Comparison of ENCODE assay signal across 24 cellular contexts in the genomic region with DNA sequence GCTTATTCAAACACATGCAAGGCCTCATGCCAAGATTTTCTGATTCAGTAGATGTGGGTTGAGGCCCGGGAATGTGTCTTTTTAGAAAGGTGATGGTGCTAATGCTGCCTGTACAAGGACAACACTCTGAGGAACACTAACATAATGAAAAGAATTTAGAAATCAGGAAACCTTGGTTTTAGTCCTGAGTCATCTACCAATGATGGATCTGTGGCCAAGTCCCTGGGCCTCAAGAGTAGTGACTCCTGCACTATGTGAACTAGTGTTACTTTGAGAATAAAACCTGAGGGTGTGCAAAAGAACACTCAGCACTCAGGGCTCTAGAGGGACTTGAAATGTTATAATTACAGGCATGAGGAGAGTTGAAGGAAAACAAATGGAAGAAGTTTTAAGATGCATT.
DNase-seq lines count a peak whose midpoint lies in the region; ATAC-seq, FAIRE-seq and TF ChIP-seq lines count a peak whose summit lies in the region.
"Had no signal": no experiment of that assay in that cellular context is flagged by ENCODE, and none has a peak within 500 bp of the region (broad histone marks: within the 10 kb centered on the region; RNA-seq: fewer than 3 reads in every experiment).

No MANE protein-coding gene starts in this region.

- H3K4me3 ChIP-seq in astrocyte (ENCODE audit: insufficient read depth, low read depth, low read length) (no peak overlapping the region), fibroblast of mammary gland (ENCODE audit: control insufficient read depth, low read depth, low read length) (no peak overlapping the region), thoracic aorta (no peak overlapping the region), suprapubic skin (no peak overlapping the region)
- H3K4me3 ChIP-seq: A549, BLaER1 had no signal

- H3K27me3 Mint-ChIP-seq in astrocyte (ENCODE audit: low read depth, unreplicated experiment): no peaks in the 10 kb centered on the region
- H3K27me3 Mint-ChIP-seq: CD4-positive, alpha-beta T cell had no signal

- no peak for TF ChIP-seq CTCF in astrocyte (IDR thresholded peaks at IDR 0.05; ENCODE audit: insufficient read depth, low read depth, low read length)
- TF ChIP-seq CTCF in fibroblast of mammary gland (conservative IDR thresholded peaks at IDR 0.05; ENCODE audit: control insufficient read depth, insufficient read depth, low read depth, low read length): no peak
- TF ChIP-seq CTCF in thoracic aorta (IDR thresholded peaks at IDR 0.05): no peak
- no peak for TF ChIP-seq CTCF in suprapubic skin (IDR thresholded peaks at IDR 0.05)

- no peak overlapping the region for H3K4me2 ChIP-seq in astrocyte (ENCODE audit: low read length)
- H3K4me2 ChIP-seq: A549, BLaER1, KMS-11 had no signal

- no peak overlapping the region for H3K27ac ChIP-seq in astrocyte (ENCODE audit: low read depth, low read length)
- peak overlapping the region; percentile 76 to 87 for H3K27ac ChIP-seq in thoracic aorta
- no peak overlapping the region for H3K27ac ChIP-seq in suprapubic skin
- H3K27ac ChIP-seq: A549, BLaER1, KMS-11 had no signal

- TF ChIP-seq POLR2A in suprapubic skin (IDR thresholded peaks at IDR 0.05): no peak

- H3K36me3 ChIP-seq in astrocyte (ENCODE audit: insufficient read depth, low read length) (no peaks in the 10 kb centered on the region), thoracic aorta (no peaks in the 10 kb centered on the region), suprapubic skin (no peaks in the 10 kb centered on the region)

- H3K4me1 Mint-ChIP-seq in astrocyte (ENCODE audit: low read depth, unreplicated experiment): peaks cover 35% of the 10 kb centered on the region

- H3K79me2 ChIP-seq in astrocyte (ENCODE audit: insufficient read depth, low read length): no peaks in the 10 kb centered on the region

- H2AFZ ChIP-seq in astrocyte (ENCODE audit: low read depth, low read length): no peak overlapping the region

- H3K27ac Mint-ChIP-seq in astrocyte (ENCODE audit: unreplicated experiment): no peak overlapping the region
- H3K27ac Mint-ChIP-seq: CD4-positive, alpha-beta T cell had no signal

- peak; percentile 26 for DNase-seq in GM03348 (ENCODE audit: low spot score)
- DNase-seq in astrocyte (ENCODE audit: low read depth): peak; percentile 70
- DNase-seq in fibroblast of mammary gland (ENCODE audit: low read depth): peak; percentile 69
- DNase-seq in thoracic aorta (ENCODE audit: low spot score): no peak
- DNase-seq in stimulated activated naive CD4-positive, alpha-beta T cell treated with Interleukin-2 at 50 U/mL for 16 hours (lab: John Stamatoyannopoulos, UW): no peak
- no peak for DNase-seq in suprapubic skin (ENCODE audit: low spot score in 2 of 2)
- no peak for DNase-seq in activated T-cell treated with anti-CD3 and anti-CD28 coated beads for 4 hours
- DNase-seq: CD4-positive, alpha-beta T cell; COR-L47; DMS79; H7; IMR-90; MV-4-11; NCI-H1105 treated with DMSO at 0.1 percent for 48 hours; NCI-H1694; NCI-H2081; NCI-H2171 treated with DMSO at 0.1 percent for 48 hours; NCI-H524 treated with DMSO at 0.1 percent for 48 hours; NCI-H82 had no signal

- no peaks in the 10 kb centered on the region for H3K36me3 Mint-ChIP-seq in astrocyte (ENCODE audit: low read depth, unreplicated experiment)

- 95% methylated on average over 1 of the region's 1 CpG for WGBS in suprapubic skin

- no peak overlapping the region for H3K9ac ChIP-seq in astrocyte (ENCODE audit: low read length)
- H3K9ac ChIP-seq: BLaER1, KMS-11 had no signal

- FAIRE-seq in astrocyte (lab: Jason Lieb, UNC): no peak
- FAIRE-seq: A549 had no signal

- H3K4me3 Mint-ChIP-seq in astrocyte (ENCODE audit: unreplicated experiment): no peak overlapping the region
- H3K4me3 Mint-ChIP-seq: CD4-positive, alpha-beta T cell had no signal

- H3K4me1 ChIP-seq in astrocyte (ENCODE audit: insufficient read depth, low read length) (peaks cover 17% of the 10 kb centered on the region), thoracic aorta (ENCODE audit: control insufficient read depth in 1 of 2, low read depth in 2 of 2) (peaks cover 53 to 82% of the 10 kb centered on the region in 2 donors), suprapubic skin (peaks cover 13% of the 10 kb centered on the region)
- H3K4me1 ChIP-seq: A549, BLaER1 had no signal

- no peaks in the 10 kb centered on the region for H3K9me3 ChIP-seq in astrocyte (ENCODE audit: insufficient read depth, low read depth, low read length)
- H3K9me3 ChIP-seq in thoracic aorta: no peaks in the 10 kb centered on the region
- H3K9me3 ChIP-seq in suprapubic skin: no peaks in the 10 kb centered on the region
- H3K9me3 ChIP-seq: A549, BLaER1 had no signal

- H3K9me3 Mint-ChIP-seq in astrocyte (ENCODE audit: unreplicated experiment): no peaks in the 10 kb centered on the region
- H3K9me3 Mint-ChIP-seq: CD4-positive, alpha-beta T cell had no signal

- H4K20me1 ChIP-seq in astrocyte (ENCODE audit: insufficient read depth, low read length): no peaks in the 10 kb centered on the region
- H4K20me1 ChIP-seq: BLaER1 had no signal

- TF ChIP-seq EP300 in suprapubic skin (IDR thresholded peaks at IDR 0.05): no peak

- ATAC-seq in thoracic aorta (ENCODE audit: insufficient number of reproducible peaks, low FRiP score, low read depth): peak; percentile 48
- ATAC-seq in GM21447 (IDR thresholded peaks at IDR 0.05; ENCODE audit: unreplicated experiment): no peak
- ATAC-seq: A549, Right ventricle myocardium inferior had no signal

- H3K27me3 ChIP-seq in astrocyte (ENCODE audit: insufficient read depth, low read length) (no peaks in the 10 kb centered on the region), thoracic aorta (replicated peaks; ENCODE audit: insufficient read depth) (no peaks in the 10 kb centered on the region), suprapubic skin (no peaks in the 10 kb centered on the region)
- H3K27me3 ChIP-seq: BLaER1 had no signal

Comparison
In these comparisons a context has a peak if more than half of its experiments do, and no peak if none do; other contexts are left out.
1. DNase-seq: peak in GM03348 (single experiment), astrocyte (single experiment) and fibroblast of mammary gland (single experiment); none in thoracic aorta (single experiment), stimulated activated naive CD4-positive, alpha-beta T cell treated with Interleukin-2 at 50 U/mL for 16 hours (single experiment), suprapubic skin (0 of 2) and activated T-cell treated with anti-CD3 and anti-CD28 coated beads for 4 hours (single experiment).
2. H3K27ac ChIP-seq: peak in thoracic aorta (2 of 2); none in astrocyte (single experiment) and suprapubic skin (single experiment).